In genomic region chr20:13862245-13862644, GRCh38 we compare ENCODE assay signal across 13 cellular contexts.
"Had no signal": no experiment of that assay in that cellular context is flagged by ENCODE, and none has a peak within 500 bp of the region (broad histone marks: within the 10 kb centered on the region; RNA-seq: fewer than 3 reads in every experiment).

No MANE protein-coding gene starts in this region.

- DNase-seq: activated CD4-positive, alpha-beta memory T cell treated with anti-CD3 and anti-CD28 coated beads for 36 hours; activated CD4-positive, alpha-beta T cell treated with anti-CD3 and anti-CD28 coated beads for 36 hours; activated naive CD4-positive, alpha-beta T cell; activated naive CD8-positive, alpha-beta T cell treated with anti-CD3 and anti-CD28 coated beads, Interleukin-2, amount 10 ng/mL, durations not matched to agents 7 days and 5 days; activated T-cell treated with anti-CD3 and anti-CD28 coated beads for 4 hours; body of pancreas; immature natural killer cell; nucleus accumbens; sigmoid colon; stimulated activated CD4-positive, alpha-beta T cell treated with anti-CD3 and anti-CD28 coated beads, Interleukin-4, amount 100 ng/mL, for 4 hours; T1000; upper lobe of left lung had no signal

- H3K36me3 ChIP-seq: sigmoid colon, thoracic aorta, upper lobe of left lung had no signal

- H3K9me3 ChIP-seq: body of pancreas, sigmoid colon, thoracic aorta, upper lobe of left lung had no signal

- H3K4me3 ChIP-seq: body of pancreas, sigmoid colon, thoracic aorta, upper lobe of left lung had no signal

- H3K27me3 ChIP-seq: body of pancreas, sigmoid colon, upper lobe of left lung had no signal

- H3K27ac ChIP-seq: body of pancreas, sigmoid colon, thoracic aorta, upper lobe of left lung had no signal

- H3K4me1 ChIP-seq: body of pancreas had no signal
